22 cellular contexts compared by ENCODE assay signal in the genomic region with DNA sequence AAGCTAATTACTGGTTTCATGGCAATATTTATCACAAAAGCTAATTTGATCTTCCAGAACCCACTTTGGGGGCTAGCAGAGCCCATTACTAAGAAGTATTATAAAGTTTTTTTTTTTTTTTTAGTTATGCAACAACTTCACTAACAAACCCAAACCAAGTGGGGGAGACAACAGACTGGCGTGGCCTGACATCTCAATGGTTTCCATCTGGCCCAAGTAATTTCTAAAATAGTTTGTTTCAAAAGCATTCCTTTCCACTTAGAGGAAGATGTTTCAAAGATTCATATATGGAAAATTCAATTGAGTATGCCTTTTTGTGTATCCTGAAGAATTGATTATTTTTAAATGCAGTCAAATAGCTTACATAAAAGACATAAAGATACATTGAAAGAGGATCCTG.
DNase-seq lines count a peak whose midpoint lies in the region; ATAC-seq and TF ChIP-seq lines count a peak whose summit lies in the region.
"Had no signal": no experiment of that assay in that cellular context is flagged by ENCODE, and none has a peak within 500 bp of the region (broad histone marks: within the 10 kb centered on the region; RNA-seq: fewer than 3 reads in every experiment).

No MANE protein-coding gene starts in this region.

- no peak overlapping the region for H3K23ac ChIP-seq in mesendoderm (ENCODE audit: low read length)

- H3K36me3 ChIP-seq in adipocyte (ENCODE audit: control insufficient read depth, insufficient read depth, low read length, severe bottlenecking) (no peaks in the 10 kb centered on the region), hepatocyte (replicated peaks; ENCODE audit: insufficient read depth, low read depth) (no peaks in the 10 kb centered on the region), mesendoderm (ENCODE audit: control insufficient read depth, insufficient read depth, low read length) (no peaks in the 10 kb centered on the region)
- H3K36me3 ChIP-seq: BLaER1 treated with 17β-estradiol and CSF1 and Interleukin-3, amounts not matched to agents 10 nM and 100 nM; HAP-1 had no signal

- no peak overlapping the region for H3K9ac ChIP-seq in adipocyte (ENCODE audit: low read length)
- no peak overlapping the region for H3K9ac ChIP-seq in mesendoderm (ENCODE audit: low read length)
- H3K9ac ChIP-seq: BLaER1 treated with 17β-estradiol and CSF1 and Interleukin-3, amounts not matched to agents 10 nM and 100 nM had no signal

- no peak overlapping the region for H3K56ac ChIP-seq in mesendoderm (ENCODE audit: low read length)

- H4K20me1 ChIP-seq in hepatocyte (ENCODE audit: insufficient read depth, poor library complexity, severe bottlenecking): no peaks in the 10 kb centered on the region
- H4K20me1 ChIP-seq: BLaER1 treated with 17β-estradiol and CSF1 and Interleukin-3, amounts not matched to agents 10 nM and 100 nM had no signal

- no peak for ATAC-seq in HG03135 (IDR thresholded peaks at IDR 0.05; ENCODE audit: unreplicated experiment)
- ATAC-seq in HG03097 (IDR thresholded peaks at IDR 0.05; ENCODE audit: low FRiP score, unreplicated experiment): no peak
- ATAC-seq: CD8-positive, alpha-beta T cell; SK-N-SH treated with all-trans-retinoic acid at 6 μM for 48 hours had no signal

- no peak overlapping the region for H2BK120ac ChIP-seq in mesendoderm (ENCODE audit: low read depth, low read length)

- H2BK15ac ChIP-seq in mesendoderm (replicated peaks; ENCODE audit: low read depth): no peak overlapping the region

- peak; percentile 18 for TF ChIP-seq CTCF in hepatocyte (IDR thresholded peaks at IDR 0.05; ENCODE audit: poor library complexity)

- no peak overlapping the region for H3K27ac ChIP-seq in hepatocyte
- no peak overlapping the region for H3K27ac ChIP-seq in mesendoderm (ENCODE audit: low read depth, low read length)
- no peak overlapping the region for H3K27ac ChIP-seq in substantia nigra (ENCODE audit: low read depth, low read length, poor library complexity, severe bottlenecking)
- H3K27ac ChIP-seq: 22Rv1; BLaER1 treated with 17β-estradiol and CSF1 and Interleukin-3, amounts not matched to agents 10 nM and 100 nM; PC-9; RWPE1 had no signal

- no peaks in the 10 kb centered on the region for H3K9me2 ChIP-seq in hepatocyte (replicated peaks; ENCODE audit: insufficient read depth)

- H3K9me3 ChIP-seq in adipocyte (ENCODE audit: control insufficient read depth, low read length) (no peaks in the 10 kb centered on the region), hepatocyte (ENCODE audit: low read depth) (no peaks in the 10 kb centered on the region)
- H3K9me3 ChIP-seq: BLaER1 treated with 17β-estradiol and CSF1 and Interleukin-3, amounts not matched to agents 10 nM and 100 nM; HAP-1 had no signal

- no peak overlapping the region for H2AFZ ChIP-seq in hepatocyte
- H2AFZ ChIP-seq: PC-9 had no signal

- no peak overlapping the region for H3K4me2 ChIP-seq in hepatocyte
- no peak overlapping the region for H3K4me2 ChIP-seq in mesendoderm (ENCODE audit: low read length)
- H3K4me2 ChIP-seq: BLaER1 treated with 17β-estradiol and CSF1 and Interleukin-3, amounts not matched to agents 10 nM and 100 nM; PC-9 had no signal

- DNase-seq in AG08395 (ENCODE audit: low spot score) (peak; percentile 57), GM04504 (ENCODE audit: low read depth) (peak; percentile 24), adipocyte (ENCODE audit: low read depth) (peak; percentile 1), hepatocyte (ENCODE audit: low spot score) (no peak), mesendoderm (no peak), substantia nigra (lab: John Stamatoyannopoulos, UW) (no peak)
- DNase-seq: Calu3; CD8-positive, alpha-beta T cell; Karpas-422; NCI-H1417 treated with DMSO at 0.1 percent for 48 hours; NCI-H187 treated with DMSO at 0.1 percent for 48 hours; NCI-H345; NCI-H524 treated with DMSO at 0.1 percent for 48 hours; PC-9; SIG-M5 had no signal

- no peak overlapping the region for H4K8ac ChIP-seq in mesendoderm (ENCODE audit: low read depth, low read length)

- H3K79me1 ChIP-seq in mesendoderm (ENCODE audit: low read length): no peaks in the 10 kb centered on the region

- H2AK5ac ChIP-seq in mesendoderm (ENCODE audit: low read length): no peak overlapping the region

- H3K4ac ChIP-seq in mesendoderm (ENCODE audit: low read depth, low read length): no peak overlapping the region

- H4K5ac ChIP-seq in mesendoderm (ENCODE audit: low read length): no peak overlapping the region

- no peak overlapping the region for H3K4me3 ChIP-seq in adipocyte (ENCODE audit: low read length)
- no peak overlapping the region for H3K4me3 ChIP-seq in hepatocyte
- H3K4me3 ChIP-seq in mesendoderm (ENCODE audit: low read length): no peak overlapping the region
- H3K4me3 ChIP-seq: BLaER1 treated with 17β-estradiol and CSF1 and Interleukin-3, amounts not matched to agents 10 nM and 100 nM; HAP-1; PC-9 had no signal

- H3K27me3 ChIP-seq in adipocyte (replicated peaks; ENCODE audit: control insufficient read depth, insufficient read depth, low read length) (no peaks in the 10 kb centered on the region), hepatocyte (no peaks in the 10 kb centered on the region), mesendoderm (ENCODE audit: insufficient read depth, low read length, poor library complexity) (no peaks in the 10 kb centered on the region)
- H3K27me3 ChIP-seq: BLaER1 treated with 17β-estradiol and CSF1 and Interleukin-3, amounts not matched to agents 10 nM and 100 nM had no signal

- H3K79me2 ChIP-seq in hepatocyte: no peaks in the 10 kb centered on the region
- H3K79me2 ChIP-seq in mesendoderm (ENCODE audit: control insufficient read depth, insufficient read depth, low read length): no peaks in the 10 kb centered on the region

- no peak overlapping the region for H2BK5ac ChIP-seq in mesendoderm (ENCODE audit: low read length)

- no peak overlapping the region for H3K18ac ChIP-seq in mesendoderm (ENCODE audit: low read length)

- H3K4me1 ChIP-seq in adipocyte (ENCODE audit: control insufficient read depth, insufficient read depth, low read length) (no peaks in the 10 kb centered on the region), hepatocyte (ENCODE audit: insufficient read depth) (peaks cover 11% of the 10 kb centered on the region), mesendoderm (ENCODE audit: control insufficient read depth, low read depth, low read length) (no peaks in the 10 kb centered on the region)
- H3K4me1 ChIP-seq: BLaER1 treated with 17β-estradiol and CSF1 and Interleukin-3, amounts not matched to agents 10 nM and 100 nM; HAP-1 had no signal

- WGBS in hepatocyte (ENCODE audit: low lambda C conversion rate, missing lambda C conversion rate): 62% methylated on average over 1 of the region's 1 CpG
- WGBS in mesendoderm (ENCODE audit: extremely low coverage, insufficient coverage, low lambda C conversion rate): no CpG with 5 or more reads among the region's 1 CpG

Comparison
In these comparisons a context has a peak if more than half of its experiments do, and no peak if none do; other contexts are left out.
1. DNase-seq: peak in AG08395 (single experiment), GM04504 (single experiment) and adipocyte (single experiment); none in hepatocyte (single experiment), mesendoderm (single experiment) and substantia nigra (0 of 49).